Comparison of ENCODE assay signal across 8 cellular contexts in genomic region chr7:157432541-157432956, GRCh38.
DNase-seq lines count a peak whose midpoint lies in the region; ATAC-seq, FAIRE-seq and TF ChIP-seq lines count a peak whose summit lies in the region.

No MANE protein-coding gene starts in this region.

- no peak overlapping the region for H3K9ac ChIP-seq in kidney (ENCODE audit: low read length in 2 of 2)

- H3K36me3 ChIP-seq in H7 (replicated peaks; ENCODE audit: control insufficient read depth, insufficient read depth, low read length), result no peaks in the 10 kb centered on the region; the same call in 1 of the 2 replicates
- no peaks in the 10 kb centered on the region for H3K36me3 ChIP-seq in kidney (ENCODE audit: control insufficient read depth in 1 of 2, insufficient read depth in 2 of 2, low read length in 2 of 2)
- H3K36me3 ChIP-seq in thoracic aorta, result no peaks in the 10 kb centered on the region

- H3K4me3 ChIP-seq in H7 (ENCODE audit: insufficient read depth, low read depth, low read length), result no peak overlapping the region
- peak overlapping the region; percentile 16 to 25 for H3K4me3 ChIP-seq in kidney (ENCODE audit: low read length in 2 of 2)
- peak overlapping the region; percentile 57 for H3K4me3 ChIP-seq in thoracic aorta

- ATAC-seq in thoracic aorta (ENCODE audit: insufficient number of reproducible peaks, low FRiP score, low read depth), result no peak
- ATAC-seq in HG02970 (IDR thresholded peaks at IDR 0.05; ENCODE audit: low FRiP score, unreplicated experiment), result no peak

- FAIRE-seq in kidney (lab: Jason Lieb, UNC), result no peak

- peaks cover 0 to 9% of the 10 kb centered on the region in 2 donors for H3K4me1 ChIP-seq in kidney (ENCODE audit: control insufficient read depth in 1 of 2, insufficient read depth in 1 of 2, low read depth in 1 of 2, low read length in 2 of 2)
- H3K4me1 ChIP-seq in thoracic aorta (ENCODE audit: control insufficient read depth in 1 of 2, low read depth in 2 of 2), result peaks cover 5 to 9% of the 10 kb centered on the region in 2 donors

- DNase-seq in Ammon's horn (ENCODE audit: low spot score), result peak; percentile 32
- DNase-seq in H7, result peak; percentile 95
- DNase-seq in NCI-H460 (ENCODE audit: extremely low read depth, low read depth), result peak; percentile 43
- peak; percentile 86 for DNase-seq in amniotic epithelial cell (ENCODE audit: low read depth)
- DNase-seq in kidney, result peak; percentile 82
- no peak for DNase-seq in thoracic aorta (ENCODE audit: low spot score)
- no peak for DNase-seq in stimulated activated naive CD4-positive, alpha-beta T cell (lab: John Stamatoyannopoulos, UW)

- TF ChIP-seq CTCF in kidney (IDR thresholded peaks at IDR 0.05; ENCODE audit: borderline replicate concordance, extremely low read depth, insufficient read depth) (no peak), thoracic aorta (IDR thresholded peaks at IDR 0.05) (no peak)

- H3K27ac ChIP-seq in kidney (ENCODE audit: low read depth in 2 of 2, low read length in 2 of 2) (no peak overlapping the region), thoracic aorta (no peak overlapping the region)

- intact Hi-C loops in kidney (cut with DNase I), result no loop called here

- H3K27me3 ChIP-seq in H7 (ENCODE audit: control insufficient read depth, insufficient read depth, low read length) (no peaks in the 10 kb centered on the region), thoracic aorta (replicated peaks; ENCODE audit: insufficient read depth) (no peaks in the 10 kb centered on the region)

- H3K9me3 ChIP-seq in kidney (ENCODE audit: control insufficient read depth in 1 of 2, low read length in 2 of 2) (no peaks in the 10 kb centered on the region), thoracic aorta (no peaks in the 10 kb centered on the region)

Comparison
In these comparisons a context has a peak if more than half of its experiments do, and no peak if none do; other contexts are left out.
1. DNase-seq: peak in Ammon's horn (single experiment), H7 (single experiment), NCI-H460 (single experiment), amniotic epithelial cell (single experiment) and kidney (single experiment); none in thoracic aorta (single experiment) and stimulated activated naive CD4-positive, alpha-beta T cell (0 of 6).